Comparison of ENCODE assay signal across 9 cellular contexts in the genomic region with DNA sequence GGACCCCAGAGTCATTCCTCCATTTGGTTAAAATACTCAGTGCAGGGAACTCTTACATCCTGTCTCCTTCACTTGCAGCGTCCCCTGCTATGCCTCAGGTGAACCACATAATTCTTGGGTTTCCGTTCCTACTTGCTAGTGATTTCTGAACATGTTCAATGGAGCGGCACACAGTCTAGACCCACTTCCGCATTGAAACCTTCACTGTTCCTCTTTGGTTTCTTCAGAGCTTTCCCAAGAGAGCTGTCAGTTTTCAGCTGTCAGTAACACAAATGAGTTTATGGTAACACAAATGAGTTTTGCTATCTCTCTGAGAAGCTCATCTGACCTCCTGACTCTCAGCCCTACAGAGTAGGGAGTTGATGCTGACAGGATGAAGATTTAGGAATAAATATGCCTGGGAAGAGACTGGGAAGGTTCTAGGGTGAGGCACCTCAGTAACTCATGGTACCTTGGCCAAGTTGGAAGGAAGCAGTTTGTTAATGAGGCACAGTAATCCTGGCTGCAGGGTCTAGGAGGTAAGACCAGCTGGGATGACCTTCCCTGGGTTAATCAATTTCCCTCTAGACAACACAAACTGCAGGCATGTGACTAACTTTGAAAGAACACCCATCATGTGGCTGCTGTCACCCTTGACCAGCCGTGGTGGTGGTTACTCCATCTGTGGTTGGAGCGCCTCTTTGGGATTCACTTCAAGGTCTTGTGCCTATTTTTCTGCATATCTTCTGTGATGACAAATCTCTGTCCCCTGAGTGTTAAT. TPM values are rescaled to one million over a fixed set of nuclear protein-coding genes. Genes with fewer than 3 reads are reported as not detected.
A peak's percentile ranks its signal among the peaks of the same experiment; 100 is the strongest.
DNase-seq lines count a peak whose midpoint lies in the region; ATAC-seq and TF ChIP-seq lines count a peak whose summit lies in the region.
"Had no signal": no experiment of that assay in that cellular context is flagged by ENCODE, and none has a peak within 500 bp of the region (broad histone marks: within the 10 kb centered on the region; RNA-seq: fewer than 3 reads in every experiment).

No MANE protein-coding gene starts in this region.

- peaks cover 67% of the 10 kb centered on the region for H3K4me1 Mint-ChIP-seq in dendritic cell treated with granulocyte-macrophage colony-stimulating factor and Interleukin-4, amounts not matched to agents 40 ng/mL and 50 ng/mL, for 4 days (ENCODE audit: low read depth)
- H3K4me1 Mint-ChIP-seq in mesothelial cell of epicardium, result peaks cover 12% of the 10 kb centered on the region

- H3K27ac ChIP-seq in MM.1S (ENCODE audit: low read length), result peak overlapping the region; percentile 74

- intact Hi-C loops in dendritic cell treated with granulocyte-macrophage colony-stimulating factor and Interleukin-4, amounts not matched to agents 40 ng/mL and 50 ng/mL, for 4 days (cut with micrococcal nuclease), result no loop called here

- H3K9me2 ChIP-seq in MM.1S (replicated peaks; ENCODE audit: insufficient read depth, low read length), result no peaks in the 10 kb centered on the region

- H3K36me3 ChIP-seq in MM.1S (replicated peaks; ENCODE audit: insufficient read depth, low read length), result no peaks in the 10 kb centered on the region

- H3K4me3 ChIP-seq in MM.1S (ENCODE audit: low read length), result peak overlapping the region; percentile 8; the same call in 1 of the 2 replicates

- peaks cover 29% of the 10 kb centered on the region for H3F3A ChIP-seq in MM.1S (ENCODE audit: insufficient read depth, low read length)

- no peaks in the 10 kb centered on the region for H3K9me3 ChIP-seq in MM.1S (replicated peaks; ENCODE audit: insufficient read depth, low read length)

- peak overlapping the region; percentile 77 for H3K27ac Mint-ChIP-seq in dendritic cell treated with granulocyte-macrophage colony-stimulating factor and Interleukin-4, amounts not matched to agents 40 ng/mL and 50 ng/mL, for 4 days
- no peak overlapping the region for H3K27ac Mint-ChIP-seq in mesothelial cell of epicardium

- no peaks in the 10 kb centered on the region for H3K9me3 Mint-ChIP-seq in dendritic cell treated with granulocyte-macrophage colony-stimulating factor and Interleukin-4, amounts not matched to agents 40 ng/mL and 50 ng/mL, for 4 days
- no peaks in the 10 kb centered on the region for H3K9me3 Mint-ChIP-seq in mesothelial cell of epicardium

- H3K36me3 Mint-ChIP-seq in dendritic cell treated with granulocyte-macrophage colony-stimulating factor and Interleukin-4, amounts not matched to agents 40 ng/mL and 50 ng/mL, for 4 days (ENCODE audit: low read depth), result peaks cover 53% of the 10 kb centered on the region
- peaks cover 18% of the 10 kb centered on the region for H3K36me3 Mint-ChIP-seq in mesothelial cell of epicardium

- peaks cover 8% of the 10 kb centered on the region for H3K27me3 Mint-ChIP-seq in dendritic cell treated with granulocyte-macrophage colony-stimulating factor and Interleukin-4, amounts not matched to agents 40 ng/mL and 50 ng/mL, for 4 days
- no peaks in the 10 kb centered on the region for H3K27me3 Mint-ChIP-seq in mesothelial cell of epicardium (ENCODE audit: low read depth)

- H3K9ac ChIP-seq in MM.1S (ENCODE audit: low read length), result no peak overlapping the region

- H3K79me2 ChIP-seq in MM.1S (ENCODE audit: low read length), result peaks cover 35% of the 10 kb centered on the region

- H4K20me1 ChIP-seq in MM.1S (ENCODE audit: insufficient read depth, low read length), result no peaks in the 10 kb centered on the region

- H3K4me3 Mint-ChIP-seq in dendritic cell treated with granulocyte-macrophage colony-stimulating factor and Interleukin-4, amounts not matched to agents 40 ng/mL and 50 ng/mL, for 4 days, result peak overlapping the region; percentile 37
- no peak overlapping the region for H3K4me3 Mint-ChIP-seq in mesothelial cell of epicardium

- TF ChIP-seq CTCF in MM.1S (IDR thresholded peaks at IDR 0.05; ENCODE audit: low read length) (0 out of 2 replicates have a peak, but pooled peaks have one; percentile 12), mesothelial cell of epicardium (IDR thresholded peaks at IDR 0.05; ENCODE audit: unreplicated experiment) (no peak)

- H3K27me3 ChIP-seq in MM.1S (replicated peaks; ENCODE audit: insufficient read depth, low read length), result no peaks in the 10 kb centered on the region

- no peak overlapping the region for H2AFZ ChIP-seq in MM.1S (ENCODE audit: low read length)

- ATAC-seq in GM18502 (IDR thresholded peaks at IDR 0.05; ENCODE audit: poor library complexity, unreplicated experiment), result peak; percentile 80
- peak; percentile 63 for ATAC-seq in GM21825 (IDR thresholded peaks at IDR 0.05; ENCODE audit: unreplicated experiment)

- peak overlapping the region; percentile 79 for H3K4me2 ChIP-seq in MM.1S (ENCODE audit: low read depth, low read length)

- peaks cover 28% of the 10 kb centered on the region for H3K4me1 ChIP-seq in MM.1S (ENCODE audit: low read length)

- DNase-seq in MM.1S, result peak; percentile 93
- no peak for DNase-seq in iPS-NIHi7 (ENCODE audit: extremely low spot score)
- DNase-seq in mesothelial cell of epicardium (ENCODE audit: low spot score in 2 of 2, unreplicated experiment in 2 of 2), result no peak
- no peak for DNase-seq in NCI-H1092 treated with DMSO at 0.1 percent for 48 hours (lab: John Stamatoyannopoulos, UW)
- no peak for DNase-seq in NCI-H2227 treated with DMSO at 0.1 percent for 48 hours (lab: John Stamatoyannopoulos, UW)

RNA-seq across cellular contexts. Expression of a gene that starts 5.4 kb away (rescaled TPM):
- 25.6 to 27.2 TPM (median 26.7 TPM) in 3 replicates for total RNA-seq in mesothelial cell of epicardium

RNA-seq across cellular contexts. Expression of a gene that starts 9.7 kb away (rescaled TPM):
- total RNA-seq in mesothelial cell of epicardium, result 0.47 to 0.69 TPM in 2 of 3 replicates, not detected in the other
- total RNA-seq: H1 had no signal

RNA-seq across cellular contexts. Expression of a gene that starts 20.2 kb away (rescaled TPM):
- 44.3 to 46.7 TPM (median 46.7 TPM) in 3 replicates for total RNA-seq in mesothelial cell of epicardium

RNA-seq across cellular contexts. Expression of a gene that starts 39.7 kb away (rescaled TPM):
- 10.5 to 11.4 TPM (median 11.0 TPM) in 3 replicates for total RNA-seq in mesothelial cell of epicardium

RNA-seq across cellular contexts. Expression of a gene that starts 47.5 kb away (rescaled TPM):
- 63.0 to 71.5 TPM (median 70.8 TPM) in 3 replicates for total RNA-seq in mesothelial cell of epicardium
